In genomic region chr4:158895797-158896442, GRCh38 we compare ENCODE assay signal across 1 cellular context.
TF ChIP-seq lines count a peak whose summit lies in the region.

No MANE protein-coding gene starts in this region.

TF ChIP-seq in WTC11, 78 proteins besides CTCF, POLR2A, EP300 and RAD21 (continued from another document):
- TF ChIP-seq CBFB (CRISPR knock-in tag; IDR thresholded peaks at IDR 0.05; ENCODE audit: low read depth): no peak
- no peak for TF ChIP-seq MXD4 (CRISPR knock-in tag; IDR thresholded peaks at IDR 0.05; ENCODE audit: borderline replicate concordance)
- TF ChIP-seq KAT7 (CRISPR knock-in tag; IDR thresholded peaks at IDR 0.05; ENCODE audit: borderline replicate concordance): no peak
